7 cellular contexts compared by ENCODE assay signal in genomic region chr3:124707223-124707622, GRCh38. TPM values are rescaled to one million over a fixed set of nuclear protein-coding genes. Genes with fewer than 3 reads are reported as not detected.
DNase-seq lines count a peak whose midpoint lies in the region; TF ChIP-seq lines count a peak whose summit lies in the region.
"Not testable (repeated sequence)": the region's sequence is repeated elsewhere in the genome, so short reads cannot be mapped to it uniquely, and the experiment has no call there.

No MANE protein-coding gene starts in this region.

- H3K4me3 ChIP-seq in BLaER1; HEK293 (ENCODE audit: low read depth, low read length); SK-N-MC; trophoblast cell (ENCODE audit: low read depth, low read length): not testable (repeated sequence)
- H3K4me3 ChIP-seq in iPS-18a (ENCODE audit: low read length) = peak overlapping the region; percentile 16

- H3K23ac ChIP-seq in trophoblast cell (ENCODE audit: low read length) = not testable (repeated sequence)

- CTCF ChIA-PET in HEK293 (lab: Yijun Ruan, JAX) = interaction anchor here (0.7 kb wide), 2 partner anchors 21 to 691 kb away, joined by 4 to 5 read pairs; no protein-coding TSS in a partner anchor

- H3K36me3 ChIP-seq in BLaER1; HEK293 (ENCODE audit: control insufficient read depth in 2 of 2, insufficient read depth in 1 of 2, low read length in 2 of 2); SK-N-MC (ENCODE audit: insufficient read depth, low read length); iPS-18a (ENCODE audit: control insufficient read depth, low read depth, low read length); trophoblast cell (ENCODE audit: control insufficient read depth in 1 of 2, insufficient read depth in 2 of 2, low read length in 2 of 2): not testable (repeated sequence)

- not testable (repeated sequence) for H3K18ac ChIP-seq in trophoblast cell (ENCODE audit: low read length)

- H3K4me1 ChIP-seq in BLaER1 (peaks cover 42% of the 10 kb centered on the region), iPS-18a (ENCODE audit: control insufficient read depth, low read depth, low read length) (peaks cover 14% of the 10 kb centered on the region)
- H3K4me1 ChIP-seq in HEK293 (ENCODE audit: control insufficient read depth, insufficient read depth, low read length); trophoblast cell (ENCODE audit: control insufficient read depth in 1 of 2, insufficient read depth in 2 of 2, low read length in 2 of 2): not testable (repeated sequence)

- H4K20me1 ChIP-seq in BLaER1 = not testable (repeated sequence)

- not testable (repeated sequence) for H4K12ac ChIP-seq in trophoblast cell (ENCODE audit: low read depth, low read length)

- DNase-seq in SK-N-MC (ENCODE audit: low read depth, low spot score); chondrocyte (ENCODE audit: low spot score); neural crest cell (ENCODE audit: low read depth, low spot score); trophoblast cell: not testable (repeated sequence)

- H3K9me3 Mint-ChIP-seq in chondrocyte (ENCODE audit: low read depth); neural crest cell: not testable (repeated sequence)

- H3K4me1 Mint-ChIP-seq in chondrocyte (ENCODE audit: low read depth) (peaks cover 23% of the 10 kb centered on the region), neural crest cell (peaks cover 16% of the 10 kb centered on the region)

- H3K9me3 ChIP-seq in BLaER1; HEK293 (ENCODE audit: control insufficient read depth, insufficient read depth, low read depth, low read length); SK-N-MC (ENCODE audit: low read depth, low read length); iPS-18a (ENCODE audit: control insufficient read depth, low read depth, low read length); trophoblast cell (ENCODE audit: insufficient read depth, low read depth, low read length): not testable (repeated sequence)

- peak overlapping the region; percentile 42; the same call in 1 of the 2 replicates for H3K27ac ChIP-seq in BLaER1
- not testable (repeated sequence) for H3K27ac ChIP-seq in HEK293 (ENCODE audit: extremely low read depth, low read depth, low read length); iPS-18a (ENCODE audit: low read length)
- peak overlapping the region; percentile 98 for H3K27ac ChIP-seq in SK-N-MC
- peak overlapping the region; percentile 93 for H3K27ac ChIP-seq in trophoblast cell (ENCODE audit: low read depth, low read length)

- H3K36me3 Mint-ChIP-seq in chondrocyte (ENCODE audit: low read depth); neural crest cell (ENCODE audit: low read depth): not testable (repeated sequence)

- not testable (repeated sequence) for H2AK5ac ChIP-seq in trophoblast cell (ENCODE audit: low read length)

- not testable (repeated sequence) for TF ChIP-seq CTCF in HEK293 (tag by site-specific recombination; IDR thresholded peaks at IDR 0.05); chondrocyte (IDR thresholded peaks at IDR 0.05); neural crest cell (conservative IDR thresholded peaks at IDR 0.05)

- not testable (repeated sequence) for H3K4ac ChIP-seq in trophoblast cell (ENCODE audit: low read depth, low read length)

- POLR2A ChIA-PET in HEK293 (lab: Yijun Ruan, JAX) = not testable (repeated sequence)

- peak overlapping the region; percentile 2; the same call in 1 of the 2 replicates for H3K9ac ChIP-seq in BLaER1
- H3K9ac ChIP-seq in SK-N-MC (ENCODE audit: insufficient read length); iPS-18a (ENCODE audit: low read length); trophoblast cell (ENCODE audit: low read length): not testable (repeated sequence)

- WGBS in trophoblast cell (ENCODE audit: extremely low coverage, insufficient coverage, insufficient read length) = no CpG with 5 or more reads among the region's 2 CpGs

- H3K27me3 Mint-ChIP-seq in chondrocyte (ENCODE audit: low read depth); neural crest cell (ENCODE audit: low read depth): not testable (repeated sequence)

- H3K4me3 Mint-ChIP-seq in chondrocyte (ENCODE audit: unreplicated experiment); neural crest cell: not testable (repeated sequence)

- peak overlapping the region; percentile 63 for H2BK120ac ChIP-seq in trophoblast cell (ENCODE audit: insufficient read depth, low read length, poor library complexity)

- peak overlapping the region; percentile 78 for H3K27ac Mint-ChIP-seq in chondrocyte (ENCODE audit: unreplicated experiment)
- H3K27ac Mint-ChIP-seq in neural crest cell (ENCODE audit: unreplicated experiment) = peak overlapping the region; percentile 53

- not testable (repeated sequence) for H2AFZ ChIP-seq in trophoblast cell (ENCODE audit: insufficient read depth, low read length, poor library complexity)

- not testable (repeated sequence) for H3K27me3 ChIP-seq in BLaER1; iPS-18a (ENCODE audit: control insufficient read depth, insufficient read depth, low read length); trophoblast cell (ENCODE audit: insufficient read depth, low read length)

- peak overlapping the region; percentile 34 for H4K8ac ChIP-seq in trophoblast cell (ENCODE audit: low read depth, low read length)

- H2BK12ac ChIP-seq in trophoblast cell (ENCODE audit: low read length) = peak overlapping the region; percentile 79

- H4K91ac ChIP-seq in trophoblast cell (ENCODE audit: low read depth, low read length) = peak overlapping the region; percentile 77

- H3K4me2 ChIP-seq in BLaER1 (peak overlapping the region; percentile 62), trophoblast cell (ENCODE audit: low read length) (peak overlapping the region; percentile 46)

- not testable (repeated sequence) for H3K14ac ChIP-seq in trophoblast cell (ENCODE audit: low read length)

- H3K79me1 ChIP-seq in trophoblast cell (ENCODE audit: low read length) = not testable (repeated sequence)

- not testable (repeated sequence) for H3K79me2 ChIP-seq in trophoblast cell (ENCODE audit: control insufficient read depth, insufficient read depth, low read length, poor library complexity)

- peak overlapping the region; percentile 59 for H2BK5ac ChIP-seq in trophoblast cell (ENCODE audit: low read depth, low read length, poor library complexity)

TF ChIP-seq in HEK293, 187 proteins besides CTCF, POLR2A, EP300 and RAD21:
- TF ChIP-seq ZNF366 (tag by site-specific recombination; conservative IDR thresholded peaks at IDR 0.05) = peak; percentile 50
TF ChIP-seq in HEK293: peak in this region for 1; not testable (repeated sequence) for 186.

RNA-seq across cellular contexts. Expression of gene UMPS, which starts 23.0 kb away (rescaled TPM):
- total RNA-seq in chondrocyte = 16.6 to 24.0 TPM (median 19.4 TPM) in 3 replicates
- 55.6 and 70.7 TPM in 2 replicates for total RNA-seq in neural crest cell
- 23.2 and 23.9 TPM in 2 replicates for polyA plus RNA-seq in trophoblast cell (2013)
